Comparison of ENCODE assay signal across 1 cellular context in genomic region chr7:128710391-128710930, GRCh38.
TF ChIP-seq lines count a peak whose summit lies in the region.

No MANE protein-coding gene starts in this region.

TF ChIP-seq in SK-N-SH treated with all-trans-retinoic acid at 6 μM for 48 hours, 23 proteins besides CTCF, POLR2A, EP300 and RAD21 (continued from another document):
- no peak for TF ChIP-seq CSRNP3 (CRISPR knock-in tag; IDR thresholded peaks at IDR 0.05)
- TF ChIP-seq ISL1 (CRISPR knock-in tag; IDR thresholded peaks at IDR 0.05), result no peak
- TF ChIP-seq ZNF8 (CRISPR knock-in tag; IDR thresholded peaks at IDR 0.05), result no peak
- TF ChIP-seq SNAI2 (CRISPR knock-in tag; IDR thresholded peaks at IDR 0.05), result no peak
- TF ChIP-seq POU6F1 (CRISPR knock-in tag; IDR thresholded peaks at IDR 0.05; ENCODE audit: borderline replicate concordance, low read depth), result no peak
- TF ChIP-seq ZFP30 (CRISPR knock-in tag; IDR thresholded peaks at IDR 0.05), result no peak
- TF ChIP-seq CREB5 (CRISPR knock-in tag; IDR thresholded peaks at IDR 0.05; ENCODE audit: low read depth), result no peak
- no peak for TF ChIP-seq ESRRG (CRISPR knock-in tag; IDR thresholded peaks at IDR 0.05)
- TF ChIP-seq ZNF70 (CRISPR knock-in tag; IDR thresholded peaks at IDR 0.05), result no peak
- TF ChIP-seq PATZ1 (CRISPR knock-in tag; IDR thresholded peaks at IDR 0.05; ENCODE audit: borderline replicate concordance), result no peak
- no peak for TF ChIP-seq ZC3H10 (CRISPR knock-in tag; IDR thresholded peaks at IDR 0.05)
TF ChIP-seq in SK-N-SH treated with all-trans-retinoic acid at 6 μM for 48 hours: peak in this region for 0.
